In the genomic region with DNA sequence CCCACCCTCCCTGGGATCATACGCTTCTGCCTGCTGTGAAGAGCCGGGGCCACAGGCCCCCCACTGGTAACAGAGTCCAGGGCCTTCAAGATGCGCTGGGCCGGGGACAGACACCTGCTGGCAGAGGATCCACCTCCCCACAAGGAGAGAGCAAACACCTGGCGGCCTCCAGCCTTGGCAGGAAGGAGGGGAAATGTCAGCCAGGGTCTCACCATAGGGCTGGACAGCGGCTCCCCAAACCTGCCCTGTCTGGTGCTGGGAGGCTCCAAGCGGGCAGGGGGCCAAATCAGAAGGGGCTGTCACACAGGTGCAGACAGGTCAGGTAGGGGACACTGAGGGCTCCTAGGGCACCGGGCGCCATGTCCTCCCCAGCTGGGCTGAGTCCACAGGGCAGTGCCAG, we compare ENCODE assay signal across 25 cellular contexts.
"Had no signal": no experiment of that assay in that cellular context is flagged by ENCODE, and none has a peak within 500 bp of the region (broad histone marks: within the 10 kb centered on the region; RNA-seq: fewer than 3 reads in every experiment).

No MANE protein-coding gene starts in this region.

- H3K9me3 Mint-ChIP-seq: activated naive CD8-positive, alpha-beta T cell treated with anti-CD3 and anti-CD28 coated beads, Interleukin-2, amount 50 U/mL, for 24 hours; dendritic cell treated with granulocyte-macrophage colony-stimulating factor and Interleukin-4, amounts not matched to agents 40 ng/mL and 50 ng/mL, for 4 days; nephron had no signal

- H3K4me3 Mint-ChIP-seq: activated naive CD4-positive, alpha-beta T cell treated with anti-CD3 and anti-CD28 coated beads, Interleukin-2, amount 10 ng/mL, durations not matched to agents 7 days and 5 days; activated naive CD8-positive, alpha-beta T cell treated with anti-CD3 and anti-CD28 coated beads, Interleukin-2, amount 50 U/mL, for 24 hours; activated T-cell treated with anti-CD3 and anti-CD28 coated beads, Interleukin-2, amount 50 U/mL, for 72 hours; dendritic cell treated with granulocyte-macrophage colony-stimulating factor and Interleukin-4, amounts not matched to agents 40 ng/mL and 50 ng/mL, for 4 days; nephron; stimulated activated memory B cell treated with anti-CD40 and anti-IgM and Interleukin-4, amounts not matched to agents 10 μg/mL and 1 μg/mL and 100 μg/mL, for 72 hours had no signal

- H3K27me3 ChIP-seq: cardiac muscle cell, right lobe of liver had no signal

- H3K4me1 ChIP-seq: body of pancreas, right lobe of liver, stomach, suprapubic skin, tibial nerve, uterus had no signal

- ATAC-seq: activated naive CD8-positive, alpha-beta T cell treated with anti-CD3 and anti-CD28 coated beads, Interleukin-2, amount 50 U/mL, for 24 hours; body of pancreas; left ventricle myocardium superior; right lobe of liver; stimulated activated memory B cell treated with anti-CD40 and anti-IgM and Interleukin-4, amounts not matched to agents 10 μg/mL and 1 μg/mL and 100 μg/mL, for 72 hours had no signal

- H3K36me3 ChIP-seq: cardiac muscle cell, right lobe of liver, suprapubic skin, tibial nerve, uterus had no signal

- H3K4me1 Mint-ChIP-seq: activated naive CD4-positive, alpha-beta T cell treated with anti-CD3 and anti-CD28 coated beads, Interleukin-2, amount 10 ng/mL, durations not matched to agents 7 days and 5 days; activated naive CD8-positive, alpha-beta T cell treated with anti-CD3 and anti-CD28 coated beads, Interleukin-2, amount 50 U/mL, for 24 hours; nephron had no signal

- H3K27ac ChIP-seq: body of pancreas, cardiac muscle cell, right lobe of liver, stomach, suprapubic skin, tibial nerve, uterus had no signal

- H3K27ac Mint-ChIP-seq: activated naive CD4-positive, alpha-beta T cell treated with anti-CD3 and anti-CD28 coated beads, Interleukin-2, amount 10 ng/mL, durations not matched to agents 7 days and 5 days; activated naive CD8-positive, alpha-beta T cell treated with anti-CD3 and anti-CD28 coated beads, Interleukin-2, amount 50 U/mL, for 24 hours; activated T-cell treated with anti-CD3 and anti-CD28 coated beads, Interleukin-2, amount 50 U/mL, for 72 hours; dendritic cell treated with granulocyte-macrophage colony-stimulating factor and Interleukin-4, amounts not matched to agents 40 ng/mL and 50 ng/mL, for 4 days; nephron; stimulated activated memory B cell treated with anti-CD40 and anti-IgM and Interleukin-4, amounts not matched to agents 10 μg/mL and 1 μg/mL and 100 μg/mL, for 72 hours had no signal

- DNase-seq: activated CD4-positive, alpha-beta T cell treated with anti-CD3 and anti-CD28 coated beads, Interleukin-2, amount 50 U/mL, for 48 hours; activated CD8-positive, alpha-beta memory T cell treated with anti-CD3 and anti-CD28 coated beads, Interleukin-2, amount 50 U/mL, for 48 hours; activated effector memory CD4-positive, alpha-beta T cell treated with Interleukin-2 at 50 U/mL for 16 hours; activated naive CD4-positive, alpha-beta T cell treated with anti-CD3 and anti-CD28 coated beads, Interleukin-2, amount 10 ng/mL, durations not matched to agents 7 days and 5 days; activated naive CD8-positive, alpha-beta T cell treated with anti-CD3 and anti-CD28 coated beads, Interleukin-2, amount 50 U/mL, for 24 hours; activated T-cell treated with anti-CD3 and anti-CD28 coated beads, Interleukin-2, amount 50 U/mL, for 72 hours; effector CD8-positive, alpha-beta T cell; erythroblast; foreskin fibroblast; kidney glomerular epithelial cell; left ventricle myocardium superior; occipital lobe; small intestine; stimulated activated CD4-positive, alpha-beta T cell treated with anti-CD3 and anti-CD28 coated beads, Interleukin-15, amount 100 ng/mL, for 24 hours; stomach; T-helper 1 cell; uterus had no signal

- H3K9me3 ChIP-seq: body of pancreas, right lobe of liver, stomach, suprapubic skin, tibial nerve, uterus had no signal

- H3K4me3 ChIP-seq: body of pancreas, cardiac muscle cell, right lobe of liver, stomach, suprapubic skin, tibial nerve, uterus had no signal

- H3K36me3 Mint-ChIP-seq: activated naive CD4-positive, alpha-beta T cell treated with anti-CD3 and anti-CD28 coated beads, Interleukin-2, amount 10 ng/mL, durations not matched to agents 7 days and 5 days; stimulated activated memory B cell treated with anti-CD40 and anti-IgM and Interleukin-4, amounts not matched to agents 10 μg/mL and 1 μg/mL and 100 μg/mL, for 72 hours had no signal

- FAIRE-seq: small intestine had no signal
